In the genomic region with DNA sequence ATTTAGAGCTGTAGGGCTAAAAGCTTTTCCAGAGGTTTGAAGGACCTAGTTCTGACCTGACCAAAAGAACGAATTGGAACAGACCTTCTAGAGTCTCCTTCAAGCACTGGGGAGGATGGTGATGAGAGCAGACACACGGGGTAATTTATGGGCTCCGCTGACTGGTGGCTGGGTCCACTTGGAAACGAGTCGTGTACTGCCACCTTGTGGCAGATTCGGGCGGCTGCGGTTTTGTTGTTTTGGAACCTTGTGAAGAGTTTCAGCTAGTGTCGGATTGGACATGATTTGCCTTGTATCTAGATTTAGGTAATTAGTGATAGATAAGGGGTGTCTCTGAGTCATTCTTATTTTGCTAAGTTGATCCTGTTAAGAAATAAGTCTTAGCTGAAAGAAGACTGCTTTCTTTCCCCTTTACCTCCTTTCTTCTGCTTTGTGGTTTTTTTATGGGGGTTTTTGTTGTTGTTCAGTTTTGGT, we compare ENCODE assay signal across 8 cellular contexts.
DNase-seq lines count a peak whose midpoint lies in the region; ATAC-seq and TF ChIP-seq lines count a peak whose summit lies in the region.

No MANE protein-coding gene starts in this region.

- TF ChIP-seq CTCF in C4-2B (conservative IDR thresholded peaks at IDR 0.05) (peak; percentile 95), HL-60 (IDR thresholded peaks at IDR 0.05; ENCODE audit: insufficient read depth, low read length) (peak; percentile 72), lower leg skin (IDR thresholded peaks at IDR 0.05) (peak in 1 of 3 donors; percentile 69)

- H3K27me3 ChIP-seq in HL-60 (ENCODE audit: insufficient read depth, poor library complexity, severe bottlenecking) = no peaks in the 10 kb centered on the region

- 2 to 15% methylated on average over 5 to 9 of the region's 9 CpGs for WGBS in lower leg skin, 2 donors

- no peak for ATAC-seq in HG03025 (IDR thresholded peaks at IDR 0.05; ENCODE audit: low FRiP score, unreplicated experiment)

- H3K4me3 ChIP-seq in HL-60 (replicated peaks; ENCODE audit: insufficient read depth, low read length) = no peak overlapping the region
- no peak overlapping the region for H3K4me3 ChIP-seq in lower leg skin (ENCODE audit: low read depth, poor library complexity, severe bottlenecking)

- TF ChIP-seq POLR2A in lower leg skin (IDR thresholded peaks at IDR 0.05) = no peak

- intact Hi-C loops in lower leg skin (cut with DNase I; ENCODE audit: low total_unique reads) = no loop called here

- peak; percentile 46 to 76 for DNase-seq in HL-60 (ENCODE audit: low read depth in 1 of 2, low spot score in 1 of 2)
- peak; percentile 87 for DNase-seq in NCI-H774 (lab: John Stamatoyannopoulos, UW)
- peak; percentile 83 to 88 for DNase-seq in activated CD4-positive, alpha-beta T cell treated with anti-CD3 and anti-CD28 coated beads, Interleukin-2, amount 50 U/mL, for 48 hours
- peak; percentile 70 to 84 for DNase-seq in dermis microvascular lymphatic vessel endothelial cell (ENCODE audit: low read depth in 2 of 2)
- peak; percentile 65 to 95 for DNase-seq in lower leg skin (ENCODE audit: low spot score in 2 of 2)
- peak; percentile 59 to 72 (median 70) for DNase-seq in stimulated activated CD4-positive, alpha-beta T cell treated with anti-CD3 and anti-CD28 coated beads, TNF-alpha, amount 100 ng/mL, for 48 hours (ENCODE audit: low read depth in 3 of 3)

- H3K27ac ChIP-seq in C4-2B (no peak overlapping the region), HL-60 (replicated peaks) (no peak overlapping the region)
